In genomic region chr19:2484178-2484937, GRCh38 we compare ENCODE assay signal across 2 cellular contexts.
TF ChIP-seq lines count a peak whose summit lies in the region.

No MANE protein-coding gene starts in this region.

TF ChIP-seq in liver, 16 proteins besides CTCF, POLR2A, EP300 and RAD21:
- no peak for TF ChIP-seq YY1 (IDR thresholded peaks at IDR 0.05)
- no peak for TF ChIP-seq HNF4G (IDR thresholded peaks at IDR 0.05)
- TF ChIP-seq FOXA1 (IDR thresholded peaks at IDR 0.05) = no peak
- no peak for TF ChIP-seq ATF3 (IDR thresholded peaks at IDR 0.05)
- TF ChIP-seq ZBTB33 (IDR thresholded peaks at IDR 0.05) = no peak
- no peak for TF ChIP-seq EGR1 (IDR thresholded peaks at IDR 0.05; ENCODE audit: low read depth in 2 of 2)
- peak in 1 of 2 donors; percentile 30 for TF ChIP-seq HNF4A (conservative IDR thresholded peaks at IDR 0.05)
- peak; percentile 39 to 68 for TF ChIP-seq RXRA (IDR thresholded peaks at IDR 0.05)
- TF ChIP-seq JUND (IDR thresholded peaks at IDR 0.05) = no peak
- peak; percentile 31 for TF ChIP-seq SP1 (IDR thresholded peaks at IDR 0.05)
TF ChIP-seq in liver: peak in this region for 3.

TF ChIP-seq in HepG2, 621 proteins besides CTCF, POLR2A, EP300 and RAD21:
- TF ChIP-seq ZNF225 (CRISPR knock-in tag; IDR thresholded peaks at IDR 0.05) (no peak), KLF11 (CRISPR knock-in tag; IDR thresholded peaks at IDR 0.05) (no peak), SAP130 (CRISPR knock-in tag; IDR thresholded peaks at IDR 0.05; ENCODE audit: low read depth) (no peak), YY1 (IDR thresholded peaks at IDR 0.05; ENCODE audit: insufficient read depth, insufficient replicate concordance, low read depth, low read length) (no peak), NR2C2 (CRISPR knock-in tag; IDR thresholded peaks at IDR 0.05; ENCODE audit: borderline replicate concordance) (no peak), PITX1 (CRISPR knock-in tag; IDR thresholded peaks at IDR 0.05) (no peak), SRSF4 (IDR thresholded peaks at IDR 0.05; ENCODE audit: low read depth, low read length, poor library complexity, severe bottlenecking) (no peak), ZNF512B (CRISPR knock-in tag; IDR thresholded peaks at IDR 0.05; ENCODE audit: borderline replicate concordance) (no peak), ZNF441 (CRISPR knock-in tag; IDR thresholded peaks at IDR 0.05; ENCODE audit: borderline replicate concordance) (no peak), CHCHD3 (CRISPR knock-in tag; IDR thresholded peaks at IDR 0.05) (no peak), MLLT10 (CRISPR knock-in tag; IDR thresholded peaks at IDR 0.05) (no peak), ZNF251 (CRISPR knock-in tag; IDR thresholded peaks at IDR 0.05) (no peak), NPAS2 (CRISPR knock-in tag; IDR thresholded peaks at IDR 0.05; ENCODE audit: borderline replicate concordance) (no peak), MTA3 (CRISPR knock-in tag; IDR thresholded peaks at IDR 0.05) (no peak), REPIN1 (CRISPR knock-in tag; IDR thresholded peaks at IDR 0.05; ENCODE audit: borderline replicate concordance, low read depth) (no peak), NCOA1 (CRISPR knock-in tag; IDR thresholded peaks at IDR 0.05) (no peak), HNF1A (IDR thresholded peaks at IDR 0.05; ENCODE audit: low read depth) (no peak), HNF1A (CRISPR knock-in tag; IDR thresholded peaks at IDR 0.05; ENCODE audit: borderline replicate concordance) (no peak), ETS1 (CRISPR knock-in tag; IDR thresholded peaks at IDR 0.05) (no peak), ZNF678 (CRISPR knock-in tag; IDR thresholded peaks at IDR 0.05) (no peak)
- TF ChIP-seq, protein P1, sequence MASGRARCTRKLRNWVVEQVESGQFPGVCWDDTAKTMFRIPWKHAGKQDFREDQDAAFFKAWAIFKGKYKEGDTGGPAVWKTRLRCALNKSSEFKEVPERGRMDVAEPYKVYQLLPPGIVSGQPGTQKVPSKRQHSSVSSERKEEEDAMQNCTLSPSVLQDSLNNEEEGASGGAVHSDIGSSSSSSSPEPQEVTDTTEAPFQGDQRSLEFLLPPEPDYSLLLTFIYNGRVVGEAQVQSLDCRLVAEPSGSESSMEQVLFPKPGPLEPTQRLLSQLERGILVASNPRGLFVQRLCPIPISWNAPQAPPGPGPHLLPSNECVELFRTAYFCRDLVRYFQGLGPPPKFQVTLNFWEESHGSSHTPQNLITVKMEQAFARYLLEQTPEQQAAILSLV (CRISPR knock-in tag; IDR thresholded peaks at IDR 0.05; ENCODE audit: borderline replicate concordance) = no peak
TF ChIP-seq in HepG2: peak in this region for 0.
